ENCODE assay signal across 1 cellular context in genomic region chr2:85354286-85355072, GRCh38.
A peak's percentile ranks its signal among the peaks of the same experiment; 100 is the strongest.
TF ChIP-seq lines count a peak whose summit lies in the region.

Gene ELMOD3, plus strand, starts transcription at chr2:85354769. Its CDS starts 2,430 bp downstream, at chr2:85357199.
Gene RETSAT, minus strand, starts transcription at chr2:85354528. Its CDS starts 21 bp downstream, at chr2:85354507.

TF ChIP-seq in HepG2, 621 proteins besides CTCF, POLR2A, EP300 and RAD21 (continued from another document and continues in another):
- TF ChIP-seq PLSCR1 (CRISPR knock-in tag; IDR thresholded peaks at IDR 0.05; ENCODE audit: borderline replicate concordance), result peak; percentile 65; the same call in 1 of the 2 replicates
- TF ChIP-seq IKZF4 (CRISPR knock-in tag; IDR thresholded peaks at IDR 0.05; ENCODE audit: borderline replicate concordance, low read depth, not compliant biosample characterization), result peak; percentile 56
- peak; percentile 80 for TF ChIP-seq GABPB1 (CRISPR knock-in tag; IDR thresholded peaks at IDR 0.05)
- TF ChIP-seq REST (IDR thresholded peaks at IDR 0.05; ENCODE audit: borderline replicate concordance in 1 of 2, low read depth in 1 of 2, low read length in 2 of 2), result peak in 1 of 2 experiments; percentile 88; a peak in 2 of 4 replicates
- TF ChIP-seq SNAPC5 (CRISPR knock-in tag; IDR thresholded peaks at IDR 0.05; ENCODE audit: borderline replicate concordance), result no peak; the same call in 1 of the 2 replicates
- peak; percentile 73 for TF ChIP-seq DMAP1 (CRISPR knock-in tag; IDR thresholded peaks at IDR 0.05)
- TF ChIP-seq ZNF446 (CRISPR knock-in tag; IDR thresholded peaks at IDR 0.05), result peak; percentile 83
- TF ChIP-seq ZNF564 (CRISPR knock-in tag; IDR thresholded peaks at IDR 0.05), result peak; percentile 84; the same call in 1 of the 2 replicates
- TF ChIP-seq ZNF335 (CRISPR knock-in tag; IDR thresholded peaks at IDR 0.05), result peak; percentile 83; the same call in 1 of the 2 replicates
- TF ChIP-seq SNAPC4 (CRISPR knock-in tag; IDR thresholded peaks at IDR 0.05), result peak; percentile 65
- TF ChIP-seq MXD1 (CRISPR knock-in tag; IDR thresholded peaks at IDR 0.05), result peak; percentile 24; the same call in 1 of the 2 replicates
- TF ChIP-seq ZNF142 (CRISPR knock-in tag; IDR thresholded peaks at IDR 0.05), result peak; percentile 94
- TF ChIP-seq AGO1 (IDR thresholded peaks at IDR 0.05; ENCODE audit: low read depth, low read length, poor library complexity, severe bottlenecking), result no peak
- TF ChIP-seq ZNF34 (CRISPR knock-in tag; IDR thresholded peaks at IDR 0.05; ENCODE audit: borderline replicate concordance), result peak; percentile 99
- no peak for TF ChIP-seq RNF219 (CRISPR knock-in tag; IDR thresholded peaks at IDR 0.05)
- peak; percentile 67 for TF ChIP-seq ASH2L (IDR thresholded peaks at IDR 0.05; ENCODE audit: insufficient read length, low read depth, low read length)
- TF ChIP-seq ZNF569 (CRISPR knock-in tag; IDR thresholded peaks at IDR 0.05; ENCODE audit: borderline replicate concordance), result peak; percentile 80; the same call in 1 of the 2 replicates
- TF ChIP-seq HIVEP1 (CRISPR knock-in tag; IDR thresholded peaks at IDR 0.05), result peak; percentile 16; the same call in 1 of the 2 replicates
- no peak; the same call in 1 of the 2 replicates for TF ChIP-seq ZNF251 (CRISPR knock-in tag; IDR thresholded peaks at IDR 0.05)
- TF ChIP-seq ZBTB42 (CRISPR knock-in tag; IDR thresholded peaks at IDR 0.05), result peak; percentile 73
- TF ChIP-seq HNF1A (IDR thresholded peaks at IDR 0.05; ENCODE audit: low read depth), result peak; percentile 98
- peak; percentile 100 for TF ChIP-seq HNF1A (CRISPR knock-in tag; IDR thresholded peaks at IDR 0.05; ENCODE audit: borderline replicate concordance)
- TF ChIP-seq ZNF292 (CRISPR knock-in tag; IDR thresholded peaks at IDR 0.05; ENCODE audit: borderline replicate concordance, low read depth), result no peak
- peak; percentile 94 for TF ChIP-seq KAT7 (CRISPR knock-in tag; IDR thresholded peaks at IDR 0.05; ENCODE audit: borderline replicate concordance)
- TF ChIP-seq ZNF704 (CRISPR knock-in tag; IDR thresholded peaks at IDR 0.05; ENCODE audit: borderline replicate concordance), result no peak; the same call in 1 of the 2 replicates
- TF ChIP-seq ZNF282 (IDR thresholded peaks at IDR 0.05; ENCODE audit: partially characterized antibody), result no peak
- TF ChIP-seq DNMT1 (CRISPR knock-in tag; IDR thresholded peaks at IDR 0.05), result peak; percentile 86; the same call in 1 of the 2 replicates
- TF ChIP-seq ZNF350 (CRISPR knock-in tag; IDR thresholded peaks at IDR 0.05; ENCODE audit: borderline replicate concordance, low read depth), result peak; percentile 98; the same call in 1 of the 2 replicates
